Comparison of ENCODE assay signal across 22 cellular contexts in the genomic region with DNA sequence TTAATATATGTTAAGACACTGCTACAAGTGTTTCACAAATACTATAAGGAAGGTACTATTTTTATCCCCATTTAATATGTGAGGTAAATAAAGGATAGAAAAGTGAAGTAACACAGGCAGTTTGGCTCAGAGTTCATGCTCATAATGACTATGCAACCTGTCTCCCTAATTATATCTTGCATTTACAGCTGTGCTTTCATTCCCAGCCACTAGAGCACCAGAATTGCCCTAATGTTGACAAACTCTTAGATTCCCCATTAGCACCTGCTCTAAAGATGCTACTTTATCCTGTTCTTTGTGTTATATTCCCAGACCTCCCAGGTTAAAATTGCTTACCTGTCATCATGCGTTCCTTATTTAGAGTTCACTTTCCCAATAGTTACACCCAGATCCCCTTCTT.
DNase-seq lines count a peak whose midpoint lies in the region; ATAC-seq and TF ChIP-seq lines count a peak whose summit lies in the region.
"Had no signal": no experiment of that assay in that cellular context is flagged by ENCODE, and none has a peak within 500 bp of the region (broad histone marks: within the 10 kb centered on the region; RNA-seq: fewer than 3 reads in every experiment).

No MANE protein-coding gene starts in this region.

- no peaks in the 10 kb centered on the region for H3K36me3 ChIP-seq in upper lobe of right lung
- H3K36me3 ChIP-seq: BLaER1, brain microvascular endothelial cell had no signal

- H3K27ac ChIP-seq in upper lobe of right lung = no peak overlapping the region
- H3K27ac ChIP-seq: BLaER1, brain microvascular endothelial cell had no signal

- H3K4me3 ChIP-seq in upper lobe of right lung = no peak overlapping the region
- H3K4me3 ChIP-seq: BLaER1, mucosa of descending colon had no signal

- DNase-seq in NCI-H2171 treated with DMSO at 0.1 percent for 48 hours (lab: John Stamatoyannopoulos, UW) (peak; percentile 18), NCI-H2171 (lab: John Stamatoyannopoulos, UW) (no peak), NCI-H748 treated with DMSO at 0.1 percent for 48 hours (lab: John Stamatoyannopoulos, UW) (peak; percentile 39), NCI-H524 (lab: John Stamatoyannopoulos, UW) (no peak), upper lobe of right lung (no peak), SHP77 treated with DMSO at 0.1 percent for 48 hours (lab: John Stamatoyannopoulos, UW) (no peak)
- DNase-seq: activated CD4-positive, alpha-beta T cell treated with anti-CD3 and anti-CD28 coated beads for 1 hour; activated CD8-positive, alpha-beta T cell treated with anti-CD3 and anti-CD28 coated beads, Interleukin-2, amount 10 ng/mL, durations not matched to agents 7 days and 5 days; brain microvascular endothelial cell; KBM-7; mucosa of descending colon; NCI-H2029 treated with DMSO at 0.1 percent for 48 hours; NCI-H82; nephron progenitor cell; PC-3; posterior cingulate gyrus; SHP77; T-cell; trophoblast cell had no signal

- intact Hi-C loops in upper lobe of right lung (cut with DNase I) = no loop called here

- no peaks in the 10 kb centered on the region for H3K27me3 ChIP-seq in upper lobe of right lung
- H3K27me3 ChIP-seq: BLaER1, brain microvascular endothelial cell had no signal

- H3K9me3 ChIP-seq in upper lobe of right lung = no peaks in the 10 kb centered on the region
- H3K9me3 ChIP-seq: BLaER1, mucosa of descending colon had no signal

- no peak for TF ChIP-seq CTCF in upper lobe of right lung (IDR thresholded peaks at IDR 0.05)

- ATAC-seq in HG02798 (IDR thresholded peaks at IDR 0.05; ENCODE audit: poor library complexity, unreplicated experiment) = peak; percentile 38
- no peak for ATAC-seq in upper lobe of right lung
- ATAC-seq in GM21619 (IDR thresholded peaks at IDR 0.05; ENCODE audit: unreplicated experiment) = no peak
- ATAC-seq: activated CD8-positive, alpha-beta T cell treated with anti-CD3 and anti-CD28 coated beads, Interleukin-2, amount 10 ng/mL, durations not matched to agents 7 days and 5 days; mucosa of descending colon; PC-3; T-cell had no signal

- no peaks in the 10 kb centered on the region for H3K4me1 ChIP-seq in upper lobe of right lung
- H3K4me1 ChIP-seq: BLaER1 had no signal

Comparison
In these comparisons a context has a peak if more than half of its experiments do, and no peak if none do; other contexts are left out.
1. DNase-seq: peak in NCI-H2171 treated with DMSO at 0.1 percent for 48 hours (single experiment) and NCI-H748 treated with DMSO at 0.1 percent for 48 hours (single experiment); none in NCI-H2171 (single experiment), NCI-H524 (0 of 2), upper lobe of right lung (single experiment) and SHP77 treated with DMSO at 0.1 percent for 48 hours (single experiment).